ENCODE assay signal across 7 cellular contexts in the genomic region with DNA sequence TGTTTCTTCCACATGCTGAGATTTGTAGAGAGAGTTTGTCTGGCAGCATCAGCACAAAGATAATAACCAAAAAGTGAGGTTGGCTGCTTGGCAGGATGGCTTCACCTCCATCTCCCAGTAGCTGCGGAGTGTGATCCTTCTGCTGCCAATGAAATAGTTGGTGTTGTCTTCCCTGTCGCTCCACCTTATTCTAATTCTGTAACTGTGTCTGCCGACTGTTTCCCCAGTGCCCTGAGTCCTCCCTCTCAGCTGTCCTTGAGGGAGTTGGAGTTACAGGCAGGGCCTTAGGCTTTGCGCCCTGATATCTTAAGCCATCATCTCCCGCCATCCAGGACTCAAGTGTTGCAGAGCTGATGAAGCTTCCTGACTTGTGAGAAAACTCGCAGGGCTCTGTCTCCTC.
A peak's percentile ranks its signal among the peaks of the same experiment; 100 is the strongest.
DNase-seq lines count a peak whose midpoint lies in the region; ATAC-seq and TF ChIP-seq lines count a peak whose summit lies in the region.
"Not testable (repeated sequence)": the region's sequence is repeated elsewhere in the genome, so short reads cannot be mapped to it uniquely, and the experiment has no call there.

No MANE protein-coding gene starts in this region.

- H3K4me1 Mint-ChIP-seq in activated CD4-positive, alpha-beta T cell treated with anti-CD3 and anti-CD28 coated beads, Interleukin-2, amount 10 ng/mL, durations not matched to agents 24 days and 14 days; nephron progenitor cell: not testable (repeated sequence)

- not testable (repeated sequence) for TF ChIP-seq CTCF in heart left ventricle (IDR thresholded peaks at IDR 0.05); nephron progenitor cell (IDR thresholded peaks at IDR 0.05); gastrocnemius medialis (IDR thresholded peaks at IDR 0.05 in 4 of 5, conservative IDR thresholded peaks at IDR 0.05 in 1 of 5)

- not testable (repeated sequence) for H3K4me3 ChIP-seq in heart left ventricle, gastrocnemius medialis

- not testable (repeated sequence) for H3K9me3 ChIP-seq in heart left ventricle, gastrocnemius medialis

- peak; percentile 70 for ATAC-seq in Right ventricle myocardium inferior
- peak; percentile 67 to 77 (median 72) for ATAC-seq in heart left ventricle
- ATAC-seq in left cardiac atrium, result peak; percentile 67 to 69
- ATAC-seq in left ventricle myocardium superior, result peak; percentile 84
- peak; percentile 82 to 90 for ATAC-seq in gastrocnemius medialis

- in situ Hi-C loops in gastrocnemius medialis (cut with MboI; ENCODE audit: low sequenced_read_pairs in 4 of 4), result not testable (repeated sequence)

- not testable (repeated sequence) for H3K36me3 Mint-ChIP-seq in activated CD4-positive, alpha-beta T cell treated with anti-CD3 and anti-CD28 coated beads, Interleukin-2, amount 10 ng/mL, durations not matched to agents 24 days and 14 days (ENCODE audit: low read depth); nephron progenitor cell (ENCODE audit: low read depth)

- 21 to 56% (median 49%) methylated on average over 1 to 3 of the region's 6 CpGs for WGBS in heart left ventricle, 4 donors

- not testable (repeated sequence) for H3K9me3 Mint-ChIP-seq in activated CD4-positive, alpha-beta T cell treated with anti-CD3 and anti-CD28 coated beads, Interleukin-2, amount 10 ng/mL, durations not matched to agents 24 days and 14 days; nephron progenitor cell

- H3K36me3 ChIP-seq in heart left ventricle, gastrocnemius medialis: not testable (repeated sequence)

- H3K27ac Mint-ChIP-seq in activated CD4-positive, alpha-beta T cell treated with anti-CD3 and anti-CD28 coated beads, Interleukin-2, amount 10 ng/mL, durations not matched to agents 24 days and 14 days, result not testable (repeated sequence)
- H3K27ac Mint-ChIP-seq in nephron progenitor cell, result peak overlapping the region; percentile 48

- intact Hi-C loops in activated CD4-positive, alpha-beta T cell treated with anti-CD3 and anti-CD28 coated beads, Interleukin-2, amount 10 ng/mL, durations not matched to agents 24 days and 14 days (cut with micrococcal nuclease); Right ventricle myocardium inferior (cut with DNase I); heart left ventricle (cut with DNase I); left cardiac atrium (cut with DNase I); left ventricle myocardium superior (cut with micrococcal nuclease); gastrocnemius medialis (cut with DNase I; ENCODE audit: low total_unique reads): not testable (repeated sequence)

- not testable (repeated sequence) for H3K27ac ChIP-seq in heart left ventricle
- peak overlapping the region; percentile 46 to 71 (median 60) for H3K27ac ChIP-seq in gastrocnemius medialis

- not testable (repeated sequence) for TF ChIP-seq POLR2A in heart left ventricle (IDR thresholded peaks at IDR 0.05); gastrocnemius medialis (IDR thresholded peaks at IDR 0.05)

- DNase-seq in activated CD4-positive, alpha-beta T cell treated with anti-CD3 and anti-CD28 coated beads, Interleukin-2, amount 10 ng/mL, durations not matched to agents 24 days and 14 days, result peak; percentile 21
- not testable (repeated sequence) for DNase-seq in Right ventricle myocardium inferior (ENCODE audit: missing footprints); heart left ventricle; left cardiac atrium; left ventricle myocardium superior; nephron progenitor cell
- DNase-seq in gastrocnemius medialis, result peak in 1 of 2 donors; percentile 53

- not testable (repeated sequence) for H3K4me1 ChIP-seq in heart left ventricle, gastrocnemius medialis

- H3K27me3 Mint-ChIP-seq in activated CD4-positive, alpha-beta T cell treated with anti-CD3 and anti-CD28 coated beads, Interleukin-2, amount 10 ng/mL, durations not matched to agents 24 days and 14 days; nephron progenitor cell (ENCODE audit: low read depth, poor library complexity): not testable (repeated sequence)

- not testable (repeated sequence) for H3K27me3 ChIP-seq in heart left ventricle, gastrocnemius medialis

- not testable (repeated sequence) for H3K4me3 Mint-ChIP-seq in activated CD4-positive, alpha-beta T cell treated with anti-CD3 and anti-CD28 coated beads, Interleukin-2, amount 10 ng/mL, durations not matched to agents 24 days and 14 days; nephron progenitor cell
